Comparison of ENCODE assay signal across 8 cellular contexts in the genomic region with DNA sequence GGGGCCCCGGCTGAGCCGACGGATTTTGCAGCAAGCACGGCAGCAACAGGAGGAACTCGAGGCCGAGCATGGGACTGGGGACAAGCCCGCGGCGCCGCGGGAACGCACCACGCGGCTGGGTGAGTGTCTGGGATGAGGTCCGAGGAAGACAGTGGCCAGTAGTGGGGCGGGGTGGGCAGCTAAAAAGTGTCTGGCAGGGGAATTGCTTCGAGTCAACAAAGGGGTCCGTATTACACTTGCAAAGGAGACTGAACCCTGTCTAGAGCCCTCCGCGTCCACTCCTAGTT. TPM values are rescaled to one million over a fixed set of nuclear protein-coding genes. Genes with fewer than 3 reads are reported as not detected.
DNase-seq lines count a peak whose midpoint lies in the region; ATAC-seq and TF ChIP-seq lines count a peak whose summit lies in the region.

No MANE protein-coding gene starts in this region.

- no peak for TF ChIP-seq CTCF in GM06990 (IDR thresholded peaks at IDR 0.05; ENCODE audit: insufficient read depth, low read length, poor library complexity, severe bottlenecking)

- H3K4me3 Mint-ChIP-seq in activated naive CD8-positive, alpha-beta T cell treated with anti-CD3 and anti-CD28 coated beads, Interleukin-2, amount 50 U/mL, for 24 hours = peak overlapping the region; percentile 88
- H3K4me3 Mint-ChIP-seq in immature natural killer cell = peak overlapping the region; percentile 97 to 100 (median 100)

- ATAC-seq in HG03521 (IDR thresholded peaks at IDR 0.05; ENCODE audit: unreplicated experiment) = peak; percentile 2
- ATAC-seq in activated naive CD8-positive, alpha-beta T cell treated with anti-CD3 and anti-CD28 coated beads, Interleukin-2, amount 50 U/mL, for 24 hours = peak; percentile 6

- no peaks in the 10 kb centered on the region for H3K9me3 Mint-ChIP-seq in activated naive CD8-positive, alpha-beta T cell treated with anti-CD3 and anti-CD28 coated beads, Interleukin-2, amount 50 U/mL, for 24 hours
- no peaks in the 10 kb centered on the region for H3K9me3 Mint-ChIP-seq in immature natural killer cell

- H3K27me3 ChIP-seq in GM06990 (replicated peaks; ENCODE audit: control insufficient read depth, insufficient read depth, low read length) = no peaks in the 10 kb centered on the region

- H3K36me3 ChIP-seq in GM06990 (ENCODE audit: control insufficient read depth, insufficient read depth, low read length) = peaks cover 11% of the 10 kb centered on the region

- H3K36me3 Mint-ChIP-seq in activated naive CD8-positive, alpha-beta T cell treated with anti-CD3 and anti-CD28 coated beads, Interleukin-2, amount 50 U/mL, for 24 hours (ENCODE audit: low read depth) = peaks cover 34% of the 10 kb centered on the region
- H3K36me3 Mint-ChIP-seq in immature natural killer cell = peaks cover 5 to 9% (median 6%) of the 10 kb centered on the region in 3 donors

- H3K4me1 Mint-ChIP-seq in activated naive CD8-positive, alpha-beta T cell treated with anti-CD3 and anti-CD28 coated beads, Interleukin-2, amount 50 U/mL, for 24 hours = peaks cover 55% of the 10 kb centered on the region
- H3K4me1 Mint-ChIP-seq in immature natural killer cell = peaks cover 59 to 64% of the 10 kb centered on the region in 2 donors

- DNase-seq in GM06990 (ENCODE audit: extremely low read depth, insufficient read length) = no peak
- DNase-seq in activated naive CD8-positive, alpha-beta T cell treated with anti-CD3 and anti-CD28 coated beads, Interleukin-2, amount 50 U/mL, for 24 hours = no peak
- DNase-seq in immature natural killer cell = no peak
- DNase-seq in substantia nigra (lab: John Stamatoyannopoulos, UW) = peak in 2 of 49 donors; percentile 42
- no peak for DNase-seq in posterior vena cava (ENCODE audit: low spot score)
- no peak for DNase-seq in SK-N-DZ (ENCODE audit: low spot score)
- DNase-seq in NCI-H1436 treated with DMSO at 0.1 percent for 48 hours (lab: John Stamatoyannopoulos, UW) = no peak

- no peaks in the 10 kb centered on the region for H3K27me3 Mint-ChIP-seq in activated naive CD8-positive, alpha-beta T cell treated with anti-CD3 and anti-CD28 coated beads, Interleukin-2, amount 50 U/mL, for 24 hours
- H3K27me3 Mint-ChIP-seq in immature natural killer cell (ENCODE audit: low read depth in 3 of 3) = peaks cover 16 to 31% (median 17%) of the 10 kb centered on the region in 3 donors

- H3K27ac Mint-ChIP-seq in activated naive CD8-positive, alpha-beta T cell treated with anti-CD3 and anti-CD28 coated beads, Interleukin-2, amount 50 U/mL, for 24 hours = peak overlapping the region; percentile 94
- H3K27ac Mint-ChIP-seq in immature natural killer cell = peak overlapping the region; percentile 98 to 100 (median 100)

- peak overlapping the region; percentile 83 for H3K4me3 ChIP-seq in GM06990 (replicated peaks; ENCODE audit: low read depth, low read length)

- intact Hi-C loops in posterior vena cava (cut with DNase I) = no loop called here

- peak overlapping the region; percentile 96 for H3K27ac ChIP-seq in substantia nigra (ENCODE audit: low read depth, low read length, poor library complexity, severe bottlenecking)

RNA-seq across cellular contexts. Expression of gene BYSL, which starts 0.4 kb away (rescaled TPM):
- 10 to 100 TPM; 10.1 to 16.5 (median 15.9) TPM for polyA plus RNA-seq in immature natural killer cell
- 10 to 100 TPM; 12.7 to 16.8 TPM for total RNA-seq in posterior vena cava
- 25.3 and 30.9 TPM in 2 replicates for polyA plus RNA-seq in SK-N-DZ (2014; cell fraction: cytosol; rRNA removed)
- polyA plus RNA-seq in SK-N-DZ (2014; cell fraction: nucleus; rRNA removed) = 25.6 and 34.4 TPM in 2 replicates

RNA-seq across cellular contexts. Expression of gene MED20, which starts 0.7 kb away (rescaled TPM):
- 10 to 100 TPM in 2 of 3 donors, 1 to 10 TPM in 1; 5.9 to 11.5 (median 11.2) TPM for polyA plus RNA-seq in immature natural killer cell
- 10 to 100 TPM; 11.9 to 17.8 TPM for total RNA-seq in posterior vena cava
- 39.9 and 40.5 TPM in 2 replicates for polyA plus RNA-seq in SK-N-DZ (2014; cell fraction: cytosol; rRNA removed)
- 13.4 and 20.6 TPM in 2 replicates for polyA plus RNA-seq in SK-N-DZ (2014; cell fraction: nucleus; rRNA removed)

RNA-seq across cellular contexts. Expression of gene CCND3, which starts 20.0 kb away (rescaled TPM):
- polyA plus RNA-seq in immature natural killer cell = 1,000 to 10,000 TPM in 2 of 3 donors, 100 to 1,000 TPM in 1; 782 to 1,087 (median 1,041) TPM
- total RNA-seq in posterior vena cava = 10 to 100 TPM; 47.7 to 53.3 TPM
- 27.2 and 32.7 TPM in 2 replicates for polyA plus RNA-seq in SK-N-DZ (2014; cell fraction: cytosol; rRNA removed)
- polyA plus RNA-seq in SK-N-DZ (2014; cell fraction: nucleus; rRNA removed) = 23.1 and 30.9 TPM in 2 replicates

RNA-seq across cellular contexts. Expression of gene USP49, which starts 26.5 kb away (rescaled TPM):
- under 1 TPM; 0.22 to 0.94 (median 0.62) TPM for polyA plus RNA-seq in immature natural killer cell
- 1 to 10 TPM; 2.7 to 3.1 TPM for total RNA-seq in posterior vena cava
- 7.7 and 7.9 TPM in 2 replicates for polyA plus RNA-seq in SK-N-DZ (2014; cell fraction: cytosol; rRNA removed)
- 8.4 and 19.6 TPM in 2 replicates for polyA plus RNA-seq in SK-N-DZ (2014; cell fraction: nucleus; rRNA removed)
